1 cellular context compared by ENCODE assay signal in the genomic region with DNA sequence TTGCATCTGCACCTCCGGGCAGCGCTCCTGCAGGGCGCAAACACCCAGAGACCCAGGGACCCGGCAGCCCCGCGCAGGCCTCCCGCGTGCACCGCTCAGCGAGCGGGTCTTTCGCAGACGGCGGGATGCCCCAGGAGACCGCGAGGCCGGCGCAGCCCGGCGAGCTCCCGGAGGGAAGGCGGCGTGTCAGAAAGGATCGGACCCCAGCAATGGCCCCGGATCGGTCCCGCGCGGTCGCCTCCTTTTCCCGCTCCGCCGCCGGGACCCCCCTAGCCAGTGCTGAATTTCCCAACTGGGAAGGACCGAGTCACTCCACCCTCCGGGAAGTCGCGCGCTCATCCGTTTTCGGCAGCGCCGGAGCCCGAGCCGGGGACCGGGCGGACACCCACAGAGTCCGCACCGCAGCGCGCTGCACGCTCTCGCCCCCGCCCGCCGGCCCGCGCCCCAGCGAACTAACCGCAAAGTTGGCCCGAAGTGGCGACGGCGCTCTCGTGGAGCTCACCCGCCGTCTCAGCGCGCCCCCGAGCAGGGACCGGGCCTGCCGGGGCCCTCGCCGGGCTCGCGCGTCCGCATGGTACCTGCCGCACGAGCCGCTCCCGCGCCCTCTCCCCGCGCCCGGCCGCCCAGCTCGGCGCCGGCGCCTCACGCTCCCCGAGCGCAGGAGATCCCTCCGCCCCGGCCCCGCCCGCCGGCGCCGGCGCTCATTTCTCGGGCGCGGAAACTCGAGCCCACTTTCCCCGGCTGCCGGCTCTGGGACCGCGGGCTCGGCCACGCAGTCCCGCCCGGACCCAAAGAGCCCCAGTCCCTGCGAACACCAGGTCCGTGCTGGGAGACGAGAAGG.
A peak's percentile ranks its signal among the peaks of the same experiment; 100 is the strongest.
TF ChIP-seq lines count a peak whose summit lies in the region.

A gene with protein sequence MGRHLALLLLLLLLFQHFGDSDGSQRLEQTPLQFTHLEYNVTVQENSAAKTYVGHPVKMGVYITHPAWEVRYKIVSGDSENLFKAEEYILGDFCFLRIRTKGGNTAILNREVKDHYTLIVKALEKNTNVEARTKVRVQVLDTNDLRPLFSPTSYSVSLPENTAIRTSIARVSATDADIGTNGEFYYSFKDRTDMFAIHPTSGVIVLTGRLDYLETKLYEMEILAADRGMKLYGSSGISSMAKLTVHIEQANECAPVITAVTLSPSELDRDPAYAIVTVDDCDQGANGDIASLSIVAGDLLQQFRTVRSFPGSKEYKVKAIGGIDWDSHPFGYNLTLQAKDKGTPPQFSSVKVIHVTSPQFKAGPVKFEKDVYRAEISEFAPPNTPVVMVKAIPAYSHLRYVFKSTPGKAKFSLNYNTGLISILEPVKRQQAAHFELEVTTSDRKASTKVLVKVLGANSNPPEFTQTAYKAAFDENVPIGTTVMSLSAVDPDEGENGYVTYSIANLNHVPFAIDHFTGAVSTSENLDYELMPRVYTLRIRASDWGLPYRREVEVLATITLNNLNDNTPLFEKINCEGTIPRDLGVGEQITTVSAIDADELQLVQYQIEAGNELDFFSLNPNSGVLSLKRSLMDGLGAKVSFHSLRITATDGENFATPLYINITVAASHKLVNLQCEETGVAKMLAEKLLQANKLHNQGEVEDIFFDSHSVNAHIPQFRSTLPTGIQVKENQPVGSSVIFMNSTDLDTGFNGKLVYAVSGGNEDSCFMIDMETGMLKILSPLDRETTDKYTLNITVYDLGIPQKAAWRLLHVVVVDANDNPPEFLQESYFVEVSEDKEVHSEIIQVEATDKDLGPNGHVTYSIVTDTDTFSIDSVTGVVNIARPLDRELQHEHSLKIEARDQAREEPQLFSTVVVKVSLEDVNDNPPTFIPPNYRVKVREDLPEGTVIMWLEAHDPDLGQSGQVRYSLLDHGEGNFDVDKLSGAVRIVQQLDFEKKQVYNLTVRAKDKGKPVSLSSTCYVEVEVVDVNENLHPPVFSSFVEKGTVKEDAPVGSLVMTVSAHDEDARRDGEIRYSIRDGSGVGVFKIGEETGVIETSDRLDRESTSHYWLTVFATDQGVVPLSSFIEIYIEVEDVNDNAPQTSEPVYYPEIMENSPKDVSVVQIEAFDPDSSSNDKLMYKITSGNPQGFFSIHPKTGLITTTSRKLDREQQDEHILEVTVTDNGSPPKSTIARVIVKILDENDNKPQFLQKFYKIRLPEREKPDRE (N-terminal part only) (minus strand): TSS at position 650 of the 841 bp plus-strand sequence. CDS start 14,029 bp downstream, outside the sequence.

TF ChIP-seq in HepG2, 621 proteins besides CTCF, POLR2A, EP300 and RAD21 (continued from another document and continues in another):
- TF ChIP-seq, protein P1, sequence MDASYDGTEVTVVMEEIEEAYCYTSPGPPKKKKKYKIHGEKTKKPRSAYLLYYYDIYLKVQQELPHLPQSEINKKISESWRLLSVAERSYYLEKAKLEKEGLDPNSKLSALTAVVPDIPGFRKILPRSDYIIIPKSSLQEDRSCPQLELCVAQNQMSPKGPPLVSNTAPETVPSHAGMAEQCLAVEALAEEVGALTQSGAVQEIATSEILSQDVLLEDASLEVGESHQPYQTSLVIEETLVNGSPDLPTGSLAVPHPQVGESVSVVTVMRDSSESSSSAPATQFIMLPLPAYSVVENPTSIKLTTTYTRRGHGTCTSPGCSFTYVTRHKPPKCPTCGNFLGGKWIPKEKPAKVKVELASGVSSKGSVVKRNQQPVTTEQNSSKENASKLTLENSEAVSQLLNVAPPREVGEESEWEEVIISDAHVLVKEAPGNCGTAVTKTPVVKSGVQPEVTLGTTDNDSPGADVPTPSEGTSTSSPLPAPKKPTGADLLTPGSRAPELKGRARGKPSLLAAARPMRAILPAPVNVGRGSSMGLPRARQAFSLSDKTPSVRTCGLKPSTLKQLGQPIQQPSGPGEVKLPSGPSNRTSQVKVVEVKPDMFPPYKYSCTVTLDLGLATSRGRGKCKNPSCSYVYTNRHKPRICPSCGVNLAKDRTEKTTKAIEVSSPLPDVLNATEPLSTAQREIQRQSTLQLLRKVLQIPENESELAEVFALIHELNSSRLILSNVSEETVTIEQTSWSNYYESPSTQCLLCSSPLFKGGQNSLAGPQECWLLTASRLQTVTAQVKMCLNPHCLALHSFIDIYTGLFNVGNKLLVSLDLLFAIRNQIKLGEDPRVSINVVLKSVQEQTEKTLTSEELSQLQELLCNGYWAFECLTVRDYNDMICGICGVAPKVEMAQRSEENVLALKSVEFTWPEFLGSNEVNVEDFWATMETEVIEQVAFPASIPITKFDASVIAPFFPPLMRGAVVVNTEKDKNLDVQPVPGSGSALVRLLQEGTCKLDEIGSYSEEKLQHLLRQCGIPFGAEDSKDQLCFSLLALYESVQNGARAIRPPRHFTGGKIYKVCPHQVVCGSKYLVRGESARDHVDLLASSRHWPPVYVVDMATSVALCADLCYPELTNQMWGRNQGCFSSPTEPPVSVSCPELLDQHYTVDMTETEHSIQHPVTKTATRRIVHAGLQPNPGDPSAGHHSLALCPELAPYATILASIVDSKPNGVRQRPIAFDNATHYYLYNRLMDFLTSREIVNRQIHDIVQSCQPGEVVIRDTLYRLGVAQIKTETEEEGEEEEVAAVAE (CRISPR knock-in tag; IDR thresholded peaks at IDR 0.05; ENCODE audit: borderline replicate concordance) = no peak
- TF ChIP-seq ZNF850 (CRISPR knock-in tag; conservative IDR thresholded peaks at IDR 0.05) (no peak), HNF4A (CRISPR knock-in tag; IDR thresholded peaks at IDR 0.05) (no peak), ZFX (CRISPR knock-in tag; IDR thresholded peaks at IDR 0.05; ENCODE audit: low read depth) (peak; percentile 52), TCF7L2 (IDR thresholded peaks at IDR 0.05; ENCODE audit: low read depth, low read length) (no peak), KLF9 (CRISPR knock-in tag; IDR thresholded peaks at IDR 0.05; ENCODE audit: low read depth) (no peak), ZSCAN12 (CRISPR knock-in tag; IDR thresholded peaks at IDR 0.05) (no peak), KLF15 (CRISPR knock-in tag; IDR thresholded peaks at IDR 0.05; ENCODE audit: borderline replicate concordance) (0 out of 2 replicates have a peak, but pooled peaks have one; percentile 13), CENPX (CRISPR knock-in tag; IDR thresholded peaks at IDR 0.05) (no peak), IRF2 (CRISPR knock-in tag; IDR thresholded peaks at IDR 0.05) (no peak), STAT5B (CRISPR knock-in tag; IDR thresholded peaks at IDR 0.05) (no peak), EEA1 (CRISPR knock-in tag; IDR thresholded peaks at IDR 0.05; ENCODE audit: borderline replicate concordance) (no peak), PHF8 (CRISPR knock-in tag; IDR thresholded peaks at IDR 0.05) (peak; percentile 51), ZNF761 (CRISPR knock-in tag; conservative IDR thresholded peaks at IDR 0.05) (no peak), ZNF563 (CRISPR knock-in tag; IDR thresholded peaks at IDR 0.05) (no peak; the same call in 1 of the 2 replicates)
- TF ChIP-seq, protein P2, sequence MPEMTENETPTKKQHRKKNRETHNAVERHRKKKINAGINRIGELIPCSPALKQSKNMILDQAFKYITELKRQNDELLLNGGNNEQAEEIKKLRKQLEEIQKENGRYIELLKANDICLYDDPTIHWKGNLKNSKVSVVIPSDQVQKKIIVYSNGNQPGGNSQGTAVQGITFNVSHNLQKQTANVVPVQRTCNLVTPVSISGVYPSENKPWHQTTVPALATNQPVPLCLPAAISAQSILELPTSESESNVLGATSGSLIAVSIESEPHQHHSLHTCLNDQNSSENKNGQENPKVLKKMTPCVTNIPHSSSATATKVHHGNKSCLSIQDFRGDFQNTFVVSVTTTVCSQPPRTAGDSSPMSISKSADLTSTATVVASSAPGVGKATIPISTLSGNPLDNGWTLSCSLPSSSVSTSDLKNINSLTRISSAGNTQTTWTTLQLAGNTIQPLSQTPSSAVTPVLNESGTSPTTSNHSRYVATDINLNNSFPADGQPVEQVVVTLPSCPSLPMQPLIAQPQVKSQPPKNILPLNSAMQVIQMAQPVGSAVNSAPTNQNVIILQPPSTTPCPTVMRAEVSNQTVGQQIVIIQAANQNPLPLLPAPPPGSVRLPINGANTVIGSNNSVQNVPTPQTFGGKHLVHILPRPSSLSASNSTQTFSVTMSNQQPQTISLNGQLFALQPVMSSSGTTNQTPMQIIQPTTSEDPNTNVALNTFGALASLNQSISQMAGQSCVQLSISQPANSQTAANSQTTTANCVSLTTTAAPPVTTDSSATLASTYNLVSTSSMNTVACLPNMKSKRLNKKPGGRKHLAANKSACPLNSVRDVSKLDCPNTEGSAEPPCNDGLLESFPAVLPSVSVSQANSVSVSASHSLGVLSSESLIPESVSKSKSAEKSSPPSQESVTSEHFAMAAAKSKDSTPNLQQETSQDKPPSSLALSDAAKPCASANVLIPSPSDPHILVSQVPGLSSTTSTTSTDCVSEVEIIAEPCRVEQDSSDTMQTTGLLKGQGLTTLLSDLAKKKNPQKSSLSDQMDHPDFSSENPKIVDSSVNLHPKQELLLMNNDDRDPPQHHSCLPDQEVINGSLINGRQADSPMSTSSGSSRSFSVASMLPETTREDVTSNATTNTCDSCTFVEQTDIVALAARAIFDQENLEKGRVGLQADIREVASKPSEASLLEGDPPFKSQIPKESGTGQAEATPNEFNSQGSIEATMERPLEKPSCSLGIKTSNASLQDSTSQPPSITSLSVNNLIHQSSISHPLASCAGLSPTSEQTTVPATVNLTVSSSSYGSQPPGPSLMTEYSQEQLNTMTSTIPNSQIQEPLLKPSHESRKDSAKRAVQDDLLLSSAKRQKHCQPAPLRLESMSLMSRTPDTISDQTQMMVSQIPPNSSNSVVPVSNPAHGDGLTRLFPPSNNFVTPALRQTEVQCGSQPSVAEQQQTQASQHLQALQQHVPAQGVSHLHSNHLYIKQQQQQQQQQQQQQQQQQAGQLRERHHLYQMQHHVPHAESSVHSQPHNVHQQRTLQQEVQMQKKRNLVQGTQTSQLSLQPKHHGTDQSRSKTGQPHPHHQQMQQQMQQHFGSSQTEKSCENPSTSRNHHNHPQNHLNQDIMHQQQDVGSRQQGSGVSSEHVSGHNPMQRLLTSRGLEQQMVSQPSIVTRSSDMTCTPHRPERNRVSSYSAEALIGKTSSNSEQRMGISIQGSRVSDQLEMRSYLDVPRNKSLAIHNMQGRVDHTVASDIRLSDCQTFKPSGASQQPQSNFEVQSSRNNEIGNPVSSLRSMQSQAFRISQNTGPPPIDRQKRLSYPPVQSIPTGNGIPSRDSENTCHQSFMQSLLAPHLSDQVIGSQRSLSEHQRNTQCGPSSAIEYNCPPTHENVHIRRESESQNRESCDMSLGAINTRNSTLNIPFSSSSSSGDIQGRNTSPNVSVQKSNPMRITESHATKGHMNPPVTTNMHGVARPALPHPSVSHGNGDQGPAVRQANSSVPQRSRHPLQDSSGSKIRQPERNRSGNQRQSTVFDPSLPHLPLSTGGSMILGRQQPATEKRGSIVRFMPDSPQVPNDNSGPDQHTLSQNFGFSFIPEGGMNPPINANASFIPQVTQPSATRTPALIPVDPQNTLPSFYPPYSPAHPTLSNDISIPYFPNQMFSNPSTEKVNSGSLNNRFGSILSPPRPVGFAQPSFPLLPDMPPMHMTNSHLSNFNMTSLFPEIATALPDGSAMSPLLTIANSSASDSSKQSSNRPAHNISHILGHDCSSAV (CRISPR knock-in tag; IDR thresholded peaks at IDR 0.05; ENCODE audit: borderline replicate concordance) = no peak
- TF ChIP-seq, protein P3, sequence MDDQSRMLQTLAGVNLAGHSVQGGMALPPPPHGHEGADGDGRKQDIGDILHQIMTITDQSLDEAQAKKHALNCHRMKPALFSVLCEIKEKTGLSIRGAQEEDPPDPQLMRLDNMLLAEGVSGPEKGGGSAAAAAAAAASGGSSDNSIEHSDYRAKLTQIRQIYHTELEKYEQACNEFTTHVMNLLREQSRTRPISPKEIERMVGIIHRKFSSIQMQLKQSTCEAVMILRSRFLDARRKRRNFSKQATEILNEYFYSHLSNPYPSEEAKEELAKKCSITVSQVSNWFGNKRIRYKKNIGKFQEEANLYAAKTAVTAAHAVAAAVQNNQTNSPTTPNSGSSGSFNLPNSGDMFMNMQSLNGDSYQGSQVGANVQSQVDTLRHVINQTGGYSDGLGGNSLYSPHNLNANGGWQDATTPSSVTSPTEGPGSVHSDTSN (CRISPR knock-in tag; IDR thresholded peaks at IDR 0.05; ENCODE audit: borderline replicate concordance) = no peak
- TF ChIP-seq, protein P4, sequence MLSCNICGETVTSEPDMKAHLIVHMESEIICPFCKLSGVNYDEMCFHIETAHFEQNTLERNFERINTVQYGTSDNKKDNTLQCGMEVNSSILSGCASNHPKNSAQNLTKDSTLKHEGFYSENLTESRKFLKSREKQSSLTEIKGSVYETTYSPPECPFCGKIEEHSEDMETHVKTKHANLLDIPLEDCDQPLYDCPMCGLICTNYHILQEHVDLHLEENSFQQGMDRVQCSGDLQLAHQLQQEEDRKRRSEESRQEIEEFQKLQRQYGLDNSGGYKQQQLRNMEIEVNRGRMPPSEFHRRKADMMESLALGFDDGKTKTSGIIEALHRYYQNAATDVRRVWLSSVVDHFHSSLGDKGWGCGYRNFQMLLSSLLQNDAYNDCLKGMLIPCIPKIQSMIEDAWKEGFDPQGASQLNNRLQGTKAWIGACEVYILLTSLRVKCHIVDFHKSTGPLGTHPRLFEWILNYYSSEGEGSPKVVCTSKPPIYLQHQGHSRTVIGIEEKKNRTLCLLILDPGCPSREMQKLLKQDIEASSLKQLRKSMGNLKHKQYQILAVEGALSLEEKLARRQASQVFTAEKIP (CRISPR knock-in tag; IDR thresholded peaks at IDR 0.05; ENCODE audit: borderline replicate concordance) = no peak
- TF ChIP-seq, protein P5, sequence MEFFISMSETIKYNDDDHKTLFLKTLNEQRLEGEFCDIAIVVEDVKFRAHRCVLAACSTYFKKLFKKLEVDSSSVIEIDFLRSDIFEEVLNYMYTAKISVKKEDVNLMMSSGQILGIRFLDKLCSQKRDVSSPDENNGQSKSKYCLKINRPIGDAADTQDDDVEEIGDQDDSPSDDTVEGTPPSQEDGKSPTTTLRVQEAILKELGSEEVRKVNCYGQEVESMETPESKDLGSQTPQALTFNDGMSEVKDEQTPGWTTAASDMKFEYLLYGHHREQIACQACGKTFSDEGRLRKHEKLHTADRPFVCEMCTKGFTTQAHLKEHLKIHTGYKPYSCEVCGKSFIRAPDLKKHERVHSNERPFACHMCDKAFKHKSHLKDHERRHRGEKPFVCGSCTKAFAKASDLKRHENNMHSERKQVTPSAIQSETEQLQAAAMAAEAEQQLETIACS (CRISPR knock-in tag; IDR thresholded peaks at IDR 0.05) = peak; percentile 80
- TF ChIP-seq, protein P6, sequence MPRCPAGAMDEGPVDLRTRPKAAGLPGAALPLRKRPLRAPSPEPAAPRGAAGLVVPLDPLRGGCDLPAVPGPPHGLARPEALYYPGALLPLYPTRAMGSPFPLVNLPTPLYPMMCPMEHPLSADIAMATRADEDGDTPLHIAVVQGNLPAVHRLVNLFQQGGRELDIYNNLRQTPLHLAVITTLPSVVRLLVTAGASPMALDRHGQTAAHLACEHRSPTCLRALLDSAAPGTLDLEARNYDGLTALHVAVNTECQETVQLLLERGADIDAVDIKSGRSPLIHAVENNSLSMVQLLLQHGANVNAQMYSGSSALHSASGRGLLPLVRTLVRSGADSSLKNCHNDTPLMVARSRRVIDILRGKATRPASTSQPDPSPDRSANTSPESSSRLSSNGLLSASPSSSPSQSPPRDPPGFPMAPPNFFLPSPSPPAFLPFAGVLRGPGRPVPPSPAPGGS (CRISPR knock-in tag; IDR thresholded peaks at IDR 0.05) = no peak
- TF ChIP-seq, protein P7, sequence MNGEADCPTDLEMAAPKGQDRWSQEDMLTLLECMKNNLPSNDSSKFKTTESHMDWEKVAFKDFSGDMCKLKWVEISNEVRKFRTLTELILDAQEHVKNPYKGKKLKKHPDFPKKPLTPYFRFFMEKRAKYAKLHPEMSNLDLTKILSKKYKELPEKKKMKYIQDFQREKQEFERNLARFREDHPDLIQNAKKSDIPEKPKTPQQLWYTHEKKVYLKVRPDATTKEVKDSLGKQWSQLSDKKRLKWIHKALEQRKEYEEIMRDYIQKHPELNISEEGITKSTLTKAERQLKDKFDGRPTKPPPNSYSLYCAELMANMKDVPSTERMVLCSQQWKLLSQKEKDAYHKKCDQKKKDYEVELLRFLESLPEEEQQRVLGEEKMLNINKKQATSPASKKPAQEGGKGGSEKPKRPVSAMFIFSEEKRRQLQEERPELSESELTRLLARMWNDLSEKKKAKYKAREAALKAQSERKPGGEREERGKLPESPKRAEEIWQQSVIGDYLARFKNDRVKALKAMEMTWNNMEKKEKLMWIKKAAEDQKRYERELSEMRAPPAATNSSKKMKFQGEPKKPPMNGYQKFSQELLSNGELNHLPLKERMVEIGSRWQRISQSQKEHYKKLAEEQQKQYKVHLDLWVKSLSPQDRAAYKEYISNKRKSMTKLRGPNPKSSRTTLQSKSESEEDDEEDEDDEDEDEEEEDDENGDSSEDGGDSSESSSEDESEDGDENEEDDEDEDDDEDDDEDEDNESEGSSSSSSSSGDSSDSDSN (CRISPR knock-in tag; IDR thresholded peaks at IDR 0.05) = peak; percentile 94
